In genomic region chr1:65230741-65231439, GRCh38 we compare ENCODE assay signal across 8 cellular contexts.
DNase-seq lines count a peak whose midpoint lies in the region; ATAC-seq and TF ChIP-seq lines count a peak whose summit lies in the region.

No MANE protein-coding gene starts in this region.

- H3K56ac ChIP-seq in H9 (ENCODE audit: insufficient read length, low read depth, low read length): no peak overlapping the region

- no peak overlapping the region for H4K8ac ChIP-seq in H9 (replicated peaks; ENCODE audit: insufficient read length, low read depth, low read length)

- no peaks in the 10 kb centered on the region for H3K27me3 ChIP-seq in H9 (ENCODE audit: insufficient read depth, low read length)

- no peak overlapping the region for H4K5ac ChIP-seq in H9 (ENCODE audit: insufficient read length, low read depth, low read length)

- no peak overlapping the region for H3K9ac ChIP-seq in H9 (ENCODE audit: extremely low read depth, insufficient read length, low read length)

- H3K4me3 Mint-ChIP-seq in activated T-cell treated with anti-CD3 and anti-CD28 coated beads, Interleukin-2, amount 50 U/mL, for 72 hours: peak overlapping the region; percentile 46 to 53
- H3K4me3 Mint-ChIP-seq in H9: no peak overlapping the region

- H3K79me2 ChIP-seq in H9 (ENCODE audit: insufficient read depth, low read length): no peaks in the 10 kb centered on the region

- no peak overlapping the region for H2BK15ac ChIP-seq in H9 (ENCODE audit: low read depth, low read length)

- H3K27me3 Mint-ChIP-seq in activated T-cell treated with anti-CD3 and anti-CD28 coated beads, Interleukin-2, amount 50 U/mL, for 72 hours (ENCODE audit: low read depth): peaks cover 6% of the 10 kb centered on the region
- H3K27me3 Mint-ChIP-seq in H9 (ENCODE audit: low read depth): no peaks in the 10 kb centered on the region

- no peaks in the 10 kb centered on the region for H3K79me1 ChIP-seq in H9 (ENCODE audit: insufficient read depth, low read depth, low read length, poor library complexity, severe bottlenecking)

- H2BK20ac ChIP-seq in H9 (ENCODE audit: low read depth, low read length, poor library complexity, severe bottlenecking): no peak overlapping the region

- no peaks in the 10 kb centered on the region for H3K9me3 Mint-ChIP-seq in activated T-cell treated with anti-CD3 and anti-CD28 coated beads, Interleukin-2, amount 50 U/mL, for 72 hours
- peaks cover 0 to under 1% of the 10 kb centered on the region in 2 experiments; a peak in 1 of 5 replicates for H3K9me3 Mint-ChIP-seq in H9

- H3K4me1 Mint-ChIP-seq in activated T-cell treated with anti-CD3 and anti-CD28 coated beads, Interleukin-2, amount 50 U/mL, for 72 hours (ENCODE audit: low read depth): peaks cover 29% of the 10 kb centered on the region
- H3K4me1 Mint-ChIP-seq in H9: peaks cover 4 to 5% of the 10 kb centered on the region in 2 experiments; a peak in 2 of 4 replicates

- no peaks in the 10 kb centered on the region for H4K20me1 ChIP-seq in H9 (ENCODE audit: control insufficient read depth, insufficient read depth, insufficient read length)

- peak; percentile 79 to 81 for ATAC-seq in activated T-cell treated with anti-CD3 and anti-CD28 coated beads, Interleukin-2, amount 50 U/mL, for 72 hours (replicated peaks in 1 of 2)
- ATAC-seq in HG02852 (IDR thresholded peaks at IDR 0.05; ENCODE audit: unreplicated experiment): peak; percentile 77
- ATAC-seq in stimulated activated naive CD8-positive, alpha-beta T cell treated with anti-CD3 and anti-CD28 coated beads, Interleukin-15, Interleukin-2, amounts not matched to agents 100 U/mL and 50 U/mL, for 24 hours: peak; percentile 76

- no peak overlapping the region for H2BK120ac ChIP-seq in H9 (ENCODE audit: low read depth, low read length, poor library complexity, severe bottlenecking)

- TF ChIP-seq CTCF in GM20000 (IDR thresholded peaks at IDR 0.05; ENCODE audit: extremely low read depth, missing control alignments) (no peak), H9 (conservative IDR thresholded peaks at IDR 0.05) (no peak)

- no peaks in the 10 kb centered on the region; the same call in 1 of the 2 replicates for H3K4me1 ChIP-seq in H9 (ENCODE audit: insufficient read depth, low read length)

- peak overlapping the region; percentile 16 for H3K27ac Mint-ChIP-seq in activated T-cell treated with anti-CD3 and anti-CD28 coated beads, Interleukin-2, amount 50 U/mL, for 72 hours
- H3K27ac Mint-ChIP-seq in H9: no peak overlapping the region; a peak in 1 of 7 replicates

- no peak overlapping the region for H3K4me2 ChIP-seq in H9 (ENCODE audit: insufficient read depth, insufficient read length, low read length)

- no peak overlapping the region for H4K91ac ChIP-seq in H9 (ENCODE audit: insufficient read length, low read depth, low read length)

- no peak overlapping the region for H2AFZ ChIP-seq in H9 (ENCODE audit: low read length)

- H2AK5ac ChIP-seq in H9 (ENCODE audit: insufficient read length, low read length): no peak overlapping the region

- H3K4ac ChIP-seq in H9 (ENCODE audit: low read depth, low read length): no peak overlapping the region

- peaks cover under 1 to 2% of the 10 kb centered on the region in 2 donors for H3K36me3 Mint-ChIP-seq in activated T-cell treated with anti-CD3 and anti-CD28 coated beads, Interleukin-2, amount 50 U/mL, for 72 hours (ENCODE audit: insufficient read depth in 2 of 2)
- peaks cover 0 to 6% (median 4%) of the 10 kb centered on the region in 3 experiments; a peak in 3 of 7 replicates for H3K36me3 Mint-ChIP-seq in H9 (ENCODE audit: insufficient read depth in 1 of 3, low read depth in 3 of 3)

- DNase-seq in activated T-cell treated with anti-CD3 and anti-CD28 coated beads, Interleukin-2, amount 50 U/mL, for 72 hours: peak; percentile 15 to 21
- DNase-seq in activated T-cell treated with anti-CD3 and anti-CD28 coated beads for 4 hours (no peak), NCI-H748 treated with DMSO at 0.1 percent for 48 hours (lab: John Stamatoyannopoulos, UW) (peak; percentile 10), NCI-H524 (lab: John Stamatoyannopoulos, UW) (no peak), GM20000 (ENCODE audit: low spot score) (no peak), H9 (no peak)
- DNase-seq in stimulated activated naive CD8-positive, alpha-beta T cell treated with anti-CD3 and anti-CD28 coated beads, Interleukin-15, Interleukin-2, amounts not matched to agents 100 U/mL and 50 U/mL, for 24 hours: no peak

- no peak overlapping the region for H3K18ac ChIP-seq in H9 (ENCODE audit: insufficient read length, low read depth, low read length)

- H3K27ac ChIP-seq in H9 (ENCODE audit: insufficient read length, low read depth, low read length): no peak overlapping the region

- H3T11ph ChIP-seq in H9 (ENCODE audit: low read length): no peak overlapping the region

- no peak overlapping the region for H3K14ac ChIP-seq in H9 (ENCODE audit: insufficient read depth, low read length)

- no peak overlapping the region for H2BK5ac ChIP-seq in H9 (ENCODE audit: insufficient read length, low read length)

- no peaks in the 10 kb centered on the region for H3K23me2 ChIP-seq in H9 (ENCODE audit: insufficient read length, low read depth, low read length, poor library complexity, severe bottlenecking)

- no peak overlapping the region for H3K23ac ChIP-seq in H9 (ENCODE audit: insufficient read length, low read depth, low read length)

- H2BK12ac ChIP-seq in H9 (ENCODE audit: insufficient read length, low read depth, low read length): no peak overlapping the region

- WGBS in H9 (ENCODE audit: extremely low coverage, insufficient read length, low lambda C conversion rate): no CpG with 5 or more reads among the region's 1 CpG

- H3K9me3 ChIP-seq in H9 (ENCODE audit: control insufficient read depth, low read depth, low read length): no peaks in the 10 kb centered on the region

Comparison
In these comparisons a context has a peak if more than half of its experiments do, and no peak if none do; other contexts are left out.
1. DNase-seq: peak in activated T-cell treated with anti-CD3 and anti-CD28 coated beads, Interleukin-2, amount 50 U/mL, for 72 hours (2 of 2) and NCI-H748 treated with DMSO at 0.1 percent for 48 hours (single experiment); none in activated T-cell treated with anti-CD3 and anti-CD28 coated beads for 4 hours (single experiment), stimulated activated naive CD8-positive, alpha-beta T cell treated with anti-CD3 and anti-CD28 coated beads, Interleukin-15, Interleukin-2, amounts not matched to agents 100 U/mL and 50 U/mL, for 24 hours (single experiment), NCI-H524 (0 of 2), GM20000 (single experiment) and H9 (single experiment).
2. H3K4me3 Mint-ChIP-seq: peak in activated T-cell treated with anti-CD3 and anti-CD28 coated beads, Interleukin-2, amount 50 U/mL, for 72 hours (2 of 2); none in H9 (0 of 2).
3. Peak in every context shown above with its lines, with median percentiles within 50 percentile points of each other: ATAC-seq.